ENCODE assay signal across 2 cellular contexts in the genomic region with DNA sequence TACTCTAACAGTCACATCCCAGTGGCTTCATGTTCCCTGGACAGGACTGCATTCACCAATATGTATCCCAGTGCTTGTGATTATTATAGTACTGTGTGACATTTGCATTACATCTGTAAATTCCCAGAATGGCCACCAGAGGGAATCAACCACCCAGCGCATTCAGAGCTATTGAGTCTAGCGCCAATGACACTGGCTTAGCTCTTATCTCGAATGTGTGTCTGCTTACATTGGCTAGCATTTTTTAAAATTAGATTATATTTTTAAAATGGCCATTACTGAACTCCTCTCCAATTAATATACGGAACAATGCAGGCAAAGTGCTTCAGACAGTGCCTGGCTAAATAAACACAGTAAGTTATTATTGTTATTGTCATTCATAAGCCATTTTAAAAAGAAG.
TF ChIP-seq lines count a peak whose summit lies in the region.

No MANE protein-coding gene starts in this region.

TF ChIP-seq in SK-N-SH treated with all-trans-retinoic acid at 6 μM for 48 hours, 23 proteins besides CTCF, POLR2A, EP300 and RAD21 (continued from another document):
- TF ChIP-seq, protein P1, sequence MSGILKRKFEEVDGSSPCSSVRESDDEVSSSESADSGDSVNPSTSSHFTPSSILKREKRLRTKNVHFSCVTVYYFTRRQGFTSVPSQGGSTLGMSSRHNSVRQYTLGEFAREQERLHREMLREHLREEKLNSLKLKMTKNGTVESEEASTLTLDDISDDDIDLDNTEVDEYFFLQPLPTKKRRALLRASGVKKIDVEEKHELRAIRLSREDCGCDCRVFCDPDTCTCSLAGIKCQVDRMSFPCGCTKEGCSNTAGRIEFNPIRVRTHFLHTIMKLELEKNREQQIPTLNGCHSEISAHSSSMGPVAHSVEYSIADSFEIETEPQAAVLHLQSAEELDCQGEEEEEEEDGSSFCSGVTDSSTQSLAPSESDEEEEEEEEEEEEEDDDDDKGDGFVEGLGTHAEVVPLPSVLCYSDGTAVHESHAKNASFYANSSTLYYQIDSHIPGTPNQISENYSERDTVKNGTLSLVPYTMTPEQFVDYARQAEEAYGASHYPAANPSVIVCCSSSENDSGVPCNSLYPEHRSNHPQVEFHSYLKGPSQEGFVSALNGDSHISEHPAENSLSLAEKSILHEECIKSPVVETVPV (CRISPR knock-in tag; IDR thresholded peaks at IDR 0.05) = peak; percentile 84
- no peak; the same call in 1 of the 2 replicates for TF ChIP-seq ARNTL (CRISPR knock-in tag; IDR thresholded peaks at IDR 0.05; ENCODE audit: borderline replicate concordance, low read depth)
- 0 out of 2 replicates have a peak, but pooled peaks have one; percentile 6 for TF ChIP-seq ESRRG (CRISPR knock-in tag; IDR thresholded peaks at IDR 0.05)
- TF ChIP-seq, protein P2, sequence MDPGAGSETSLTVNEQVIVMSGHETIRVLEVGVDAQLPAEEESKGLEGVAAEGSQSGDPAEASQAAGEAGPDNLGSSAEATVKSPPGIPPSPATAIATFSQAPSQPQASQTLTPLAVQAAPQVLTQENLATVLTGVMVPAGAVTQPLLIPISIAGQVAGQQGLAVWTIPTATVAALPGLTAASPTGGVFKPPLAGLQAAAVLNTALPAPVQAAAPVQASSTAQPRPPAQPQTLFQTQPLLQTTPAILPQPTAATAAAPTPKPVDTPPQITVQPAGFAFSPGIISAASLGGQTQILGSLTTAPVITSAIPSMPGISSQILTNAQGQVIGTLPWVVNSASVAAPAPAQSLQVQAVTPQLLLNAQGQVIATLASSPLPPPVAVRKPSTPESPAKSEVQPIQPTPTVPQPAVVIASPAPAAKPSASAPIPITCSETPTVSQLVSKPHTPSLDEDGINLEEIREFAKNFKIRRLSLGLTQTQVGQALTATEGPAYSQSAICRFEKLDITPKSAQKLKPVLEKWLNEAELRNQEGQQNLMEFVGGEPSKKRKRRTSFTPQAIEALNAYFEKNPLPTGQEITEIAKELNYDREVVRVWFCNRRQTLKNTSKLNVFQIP (CRISPR knock-in tag; IDR thresholded peaks at IDR 0.05; ENCODE audit: borderline replicate concordance, low read depth) = no peak; the same call in 1 of the 2 replicates
- 0 out of 2 replicates have a peak, but pooled peaks have one; percentile 66 for TF ChIP-seq ZFP3 (CRISPR knock-in tag; IDR thresholded peaks at IDR 0.05)
- no peak; the same call in 1 of the 2 replicates for TF ChIP-seq ZNF8 (CRISPR knock-in tag; IDR thresholded peaks at IDR 0.05)
- no peak; the same call in 1 of the 2 replicates for TF ChIP-seq GLIS3 (CRISPR knock-in tag; IDR thresholded peaks at IDR 0.05)
- TF ChIP-seq TOX (CRISPR knock-in tag; IDR thresholded peaks at IDR 0.05; ENCODE audit: borderline replicate concordance) = no peak
- no peak for TF ChIP-seq ZFP30 (CRISPR knock-in tag; IDR thresholded peaks at IDR 0.05)
- TF ChIP-seq PPARA (CRISPR knock-in tag; IDR thresholded peaks at IDR 0.05; ENCODE audit: borderline replicate concordance) = 0 out of 2 replicates have a peak, but pooled peaks have one; percentile 59
- TF ChIP-seq, protein P3, sequence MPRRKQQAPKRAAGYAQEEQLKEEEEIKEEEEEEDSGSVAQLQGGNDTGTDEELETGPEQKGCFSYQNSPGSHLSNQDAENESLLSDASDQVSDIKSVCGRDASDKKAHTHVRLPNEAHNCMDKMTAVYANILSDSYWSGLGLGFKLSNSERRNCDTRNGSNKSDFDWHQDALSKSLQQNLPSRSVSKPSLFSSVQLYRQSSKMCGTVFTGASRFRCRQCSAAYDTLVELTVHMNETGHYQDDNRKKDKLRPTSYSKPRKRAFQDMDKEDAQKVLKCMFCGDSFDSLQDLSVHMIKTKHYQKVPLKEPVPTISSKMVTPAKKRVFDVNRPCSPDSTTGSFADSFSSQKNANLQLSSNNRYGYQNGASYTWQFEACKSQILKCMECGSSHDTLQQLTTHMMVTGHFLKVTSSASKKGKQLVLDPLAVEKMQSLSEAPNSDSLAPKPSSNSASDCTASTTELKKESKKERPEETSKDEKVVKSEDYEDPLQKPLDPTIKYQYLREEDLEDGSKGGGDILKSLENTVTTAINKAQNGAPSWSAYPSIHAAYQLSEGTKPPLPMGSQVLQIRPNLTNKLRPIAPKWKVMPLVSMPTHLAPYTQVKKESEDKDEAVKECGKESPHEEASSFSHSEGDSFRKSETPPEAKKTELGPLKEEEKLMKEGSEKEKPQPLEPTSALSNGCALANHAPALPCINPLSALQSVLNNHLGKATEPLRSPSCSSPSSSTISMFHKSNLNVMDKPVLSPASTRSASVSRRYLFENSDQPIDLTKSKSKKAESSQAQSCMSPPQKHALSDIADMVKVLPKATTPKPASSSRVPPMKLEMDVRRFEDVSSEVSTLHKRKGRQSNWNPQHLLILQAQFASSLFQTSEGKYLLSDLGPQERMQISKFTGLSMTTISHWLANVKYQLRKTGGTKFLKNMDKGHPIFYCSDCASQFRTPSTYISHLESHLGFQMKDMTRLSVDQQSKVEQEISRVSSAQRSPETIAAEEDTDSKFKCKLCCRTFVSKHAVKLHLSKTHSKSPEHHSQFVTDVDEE (CRISPR knock-in tag; IDR thresholded peaks at IDR 0.05) = peak; percentile 73; the same call in 1 of the 2 replicates
- TF ChIP-seq, protein P4, sequence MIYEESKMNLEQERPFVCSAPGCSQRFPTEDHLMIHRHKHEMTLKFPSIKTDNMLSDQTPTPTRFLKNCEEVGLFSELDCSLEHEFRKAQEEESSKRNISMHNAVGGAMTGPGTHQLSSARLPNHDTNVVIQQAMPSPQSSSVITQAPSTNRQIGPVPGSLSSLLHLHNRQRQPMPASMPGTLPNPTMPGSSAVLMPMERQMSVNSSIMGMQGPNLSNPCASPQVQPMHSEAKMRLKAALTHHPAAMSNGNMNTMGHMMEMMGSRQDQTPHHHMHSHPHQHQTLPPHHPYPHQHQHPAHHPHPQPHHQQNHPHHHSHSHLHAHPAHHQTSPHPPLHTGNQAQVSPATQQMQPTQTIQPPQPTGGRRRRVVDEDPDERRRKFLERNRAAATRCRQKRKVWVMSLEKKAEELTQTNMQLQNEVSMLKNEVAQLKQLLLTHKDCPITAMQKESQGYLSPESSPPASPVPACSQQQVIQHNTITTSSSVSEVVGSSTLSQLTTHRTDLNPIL (CRISPR knock-in tag; IDR thresholded peaks at IDR 0.05; ENCODE audit: low read depth) = peak; percentile 82
- peak; percentile 87; the same call in 1 of the 2 replicates for TF ChIP-seq SNAI2 (CRISPR knock-in tag; IDR thresholded peaks at IDR 0.05)
- no peak for TF ChIP-seq OSR1 (CRISPR knock-in tag; IDR thresholded peaks at IDR 0.05)
- TF ChIP-seq BACH2 (CRISPR knock-in tag; IDR thresholded peaks at IDR 0.05; ENCODE audit: borderline replicate concordance) = no peak
- no peak for TF ChIP-seq ZNF565 (CRISPR knock-in tag; conservative IDR thresholded peaks at IDR 0.05; ENCODE audit: low read depth)
- peak; percentile 61; the same call in 1 of the 2 replicates for TF ChIP-seq ZNF70 (CRISPR knock-in tag; IDR thresholded peaks at IDR 0.05)
- TF ChIP-seq RARB (CRISPR knock-in tag; IDR thresholded peaks at IDR 0.05) = no peak

TF ChIP-seq in HepG2, 621 proteins besides CTCF, POLR2A, EP300 and RAD21 (continued from another document):
- TF ChIP-seq, protein P5, sequence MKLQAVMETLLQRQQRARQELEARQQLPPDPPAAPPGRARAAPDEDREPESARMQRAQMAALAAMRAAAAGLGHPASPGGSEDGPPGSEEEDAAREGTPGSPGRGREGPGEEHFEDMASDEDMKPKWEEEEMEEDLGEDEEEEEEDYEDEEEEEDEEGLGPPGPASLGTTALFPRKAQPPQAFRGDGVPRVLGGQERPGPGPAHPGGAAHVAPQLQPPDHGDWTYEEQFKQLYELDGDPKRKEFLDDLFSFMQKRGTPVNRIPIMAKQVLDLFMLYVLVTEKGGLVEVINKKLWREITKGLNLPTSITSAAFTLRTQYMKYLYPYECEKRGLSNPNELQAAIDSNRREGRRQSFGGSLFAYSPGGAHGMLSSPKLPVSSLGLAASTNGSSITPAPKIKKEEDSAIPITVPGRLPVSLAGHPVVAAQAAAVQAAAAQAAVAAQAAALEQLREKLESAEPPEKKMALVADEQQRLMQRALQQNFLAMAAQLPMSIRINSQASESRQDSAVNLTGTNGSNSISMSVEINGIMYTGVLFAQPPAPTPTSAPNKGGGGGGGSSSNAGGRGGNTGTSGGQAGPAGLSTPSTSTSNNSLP (IDR thresholded peaks at IDR 0.05; ENCODE audit: low read depth, low read length) = peak; percentile 69; the same call in 1 of the 2 replicates
- peak; percentile 81 for TF ChIP-seq STAG1 (CRISPR knock-in tag; IDR thresholded peaks at IDR 0.05)
- no peak for TF ChIP-seq KMT2A (CRISPR knock-in tag; IDR thresholded peaks at IDR 0.05)
- TF ChIP-seq SMC3 (IDR thresholded peaks at IDR 0.05; ENCODE audit: low read length) = peak; percentile 81
- TF ChIP-seq NFE2L1 (CRISPR knock-in tag; IDR thresholded peaks at IDR 0.05; ENCODE audit: borderline replicate concordance) = no peak
- no peak for TF ChIP-seq GATAD1 (CRISPR knock-in tag; IDR thresholded peaks at IDR 0.05)
- TF ChIP-seq, protein P6, sequence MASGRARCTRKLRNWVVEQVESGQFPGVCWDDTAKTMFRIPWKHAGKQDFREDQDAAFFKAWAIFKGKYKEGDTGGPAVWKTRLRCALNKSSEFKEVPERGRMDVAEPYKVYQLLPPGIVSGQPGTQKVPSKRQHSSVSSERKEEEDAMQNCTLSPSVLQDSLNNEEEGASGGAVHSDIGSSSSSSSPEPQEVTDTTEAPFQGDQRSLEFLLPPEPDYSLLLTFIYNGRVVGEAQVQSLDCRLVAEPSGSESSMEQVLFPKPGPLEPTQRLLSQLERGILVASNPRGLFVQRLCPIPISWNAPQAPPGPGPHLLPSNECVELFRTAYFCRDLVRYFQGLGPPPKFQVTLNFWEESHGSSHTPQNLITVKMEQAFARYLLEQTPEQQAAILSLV (CRISPR knock-in tag; IDR thresholded peaks at IDR 0.05; ENCODE audit: borderline replicate concordance) = no peak
- TF ChIP-seq, protein P7, sequence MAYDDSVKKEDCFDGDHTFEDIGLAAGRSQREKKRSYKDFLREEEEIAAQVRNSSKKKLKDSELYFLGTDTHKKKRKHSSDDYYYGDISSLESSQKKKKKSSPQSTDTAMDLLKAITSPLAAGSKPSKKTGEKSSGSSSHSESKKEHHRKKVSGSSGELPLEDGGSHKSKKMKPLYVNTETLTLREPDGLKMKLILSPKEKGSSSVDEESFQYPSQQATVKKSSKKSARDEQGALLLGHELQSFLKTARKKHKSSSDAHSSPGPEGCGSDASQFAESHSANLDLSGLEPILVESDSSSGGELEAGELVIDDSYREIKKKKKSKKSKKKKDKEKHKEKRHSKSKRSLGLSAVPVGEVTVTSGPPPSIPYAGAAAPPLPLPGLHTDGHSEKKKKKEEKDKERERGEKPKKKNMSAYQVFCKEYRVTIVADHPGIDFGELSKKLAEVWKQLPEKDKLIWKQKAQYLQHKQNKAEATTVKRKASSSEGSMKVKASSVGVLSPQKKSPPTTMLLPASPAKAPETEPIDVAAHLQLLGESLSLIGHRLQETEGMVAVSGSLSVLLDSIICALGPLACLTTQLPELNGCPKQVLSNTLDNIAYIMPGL (CRISPR knock-in tag; IDR thresholded peaks at IDR 0.05; ENCODE audit: borderline replicate concordance in 1 of 2, low read depth in 1 of 2) = peak in 1 of 2 experiments; percentile 67; a peak in 3 of 4 replicates
